In the genomic region with DNA sequence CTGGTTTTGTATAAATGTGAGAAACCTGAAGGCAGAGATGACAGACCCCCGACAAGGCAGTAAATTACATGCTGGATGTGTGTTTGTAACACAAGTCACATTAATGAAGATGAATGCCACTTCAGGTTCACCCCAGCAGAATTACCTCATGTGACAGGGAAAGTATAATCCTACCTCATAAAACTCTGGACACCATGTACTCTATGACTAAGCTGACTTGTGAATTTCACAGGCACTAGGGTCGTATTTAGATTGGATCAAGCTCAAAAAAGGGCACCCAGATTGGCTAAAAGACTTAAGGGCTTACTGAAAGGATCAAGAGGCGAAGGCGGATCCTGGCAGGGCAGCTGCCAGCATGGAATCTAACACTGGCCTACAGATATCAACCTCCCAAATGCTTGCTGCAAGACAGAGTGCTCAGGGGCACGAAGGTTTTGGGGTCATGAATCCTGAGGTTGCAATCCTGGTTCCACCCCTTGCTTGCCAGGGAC, we compare ENCODE assay signal across 13 cellular contexts.
DNase-seq lines count a peak whose midpoint lies in the region; ATAC-seq and TF ChIP-seq lines count a peak whose summit lies in the region.
"Had no signal": no experiment of that assay in that cellular context is flagged by ENCODE, and none has a peak within 500 bp of the region (broad histone marks: within the 10 kb centered on the region; RNA-seq: fewer than 3 reads in every experiment).

No MANE protein-coding gene starts in this region.

- H3K4me3 ChIP-seq in fibroblast of pulmonary artery (replicated peaks; ENCODE audit: low read depth, low read length) (no peak overlapping the region), skeletal muscle tissue (ENCODE audit: low read length in 3 of 3) (peak overlapping the region in 1 of 3 donors; percentile 14)
- H3K4me3 ChIP-seq: A549 had no signal

- ATAC-seq in HG03196 (IDR thresholded peaks at IDR 0.05; ENCODE audit: unreplicated experiment), result no peak
- ATAC-seq: A549, left ventricle myocardium superior had no signal

- no peaks in the 10 kb centered on the region for H3K9me3 ChIP-seq in skeletal muscle tissue (ENCODE audit: control insufficient read depth in 3 of 3, low read length in 3 of 3)
- H3K9me3 ChIP-seq: A549 had no signal

- TF ChIP-seq CTCF in fibroblast of pulmonary artery (IDR thresholded peaks at IDR 0.05; ENCODE audit: low read length, missing control alignments), result no peak

- peaks cover 0 to 3% (median 0%) of the 10 kb centered on the region in 3 donors for H3K36me3 ChIP-seq in skeletal muscle tissue (ENCODE audit: control insufficient read depth in 3 of 3, insufficient read depth in 3 of 3, low read length in 3 of 3)

- H3K9ac ChIP-seq in skeletal muscle tissue (ENCODE audit: low read depth in 1 of 3, low read length in 3 of 3), result peak overlapping the region in 1 of 3 donors; percentile 65

- peak overlapping the region; percentile 62 for H3K27ac ChIP-seq in skeletal muscle tissue (ENCODE audit: low read depth, low read length)
- H3K27ac ChIP-seq: A549 had no signal

- H3K27me3 ChIP-seq in skeletal muscle tissue (ENCODE audit: control insufficient read depth in 3 of 3, insufficient read depth in 3 of 3, low read length in 3 of 3), result no peaks in the 10 kb centered on the region

- H3K4me1 ChIP-seq in skeletal muscle tissue (ENCODE audit: control insufficient read depth in 3 of 3, insufficient read depth in 3 of 3, low read length in 3 of 3), result peaks cover 17 to 35% (median 26%) of the 10 kb centered on the region in 3 donors
- H3K4me1 ChIP-seq: A549 had no signal

- DNase-seq in NCI-H2029 treated with DMSO at 0.1 percent for 48 hours (lab: John Stamatoyannopoulos, UW) (peak; percentile 30), NCI-H2029 (lab: John Stamatoyannopoulos, UW) (no peak), NCI-H82 (lab: John Stamatoyannopoulos, UW) (peak; percentile 97), fibroblast of pulmonary artery (ENCODE audit: low read depth) (peak; percentile 24), mesenteric fat pad (ENCODE audit: low spot score) (no peak)
- no peak for DNase-seq in stimulated activated CD4-positive, alpha-beta T cell treated with anti-CD3 and anti-CD28 coated beads, Interleukin-15, amount 100 ng/mL, for 24 hours
- DNase-seq: activated CD4-positive, alpha-beta T cell treated with anti-CD3 and anti-CD28 coated beads for 48 hours; DMS79 treated with DMSO at 0.1 percent for 48 hours; left ventricle myocardium superior; posterior cingulate gyrus had no signal

Comparison
In these comparisons a context has a peak if more than half of its experiments do, and no peak if none do; other contexts are left out.
1. DNase-seq: peak in NCI-H2029 treated with DMSO at 0.1 percent for 48 hours (single experiment), NCI-H82 (single experiment) and fibroblast of pulmonary artery (single experiment); none in NCI-H2029 (single experiment), stimulated activated CD4-positive, alpha-beta T cell treated with anti-CD3 and anti-CD28 coated beads, Interleukin-15, amount 100 ng/mL, for 24 hours (single experiment) and mesenteric fat pad (single experiment).